9 cellular contexts compared by ENCODE assay signal in the genomic region with DNA sequence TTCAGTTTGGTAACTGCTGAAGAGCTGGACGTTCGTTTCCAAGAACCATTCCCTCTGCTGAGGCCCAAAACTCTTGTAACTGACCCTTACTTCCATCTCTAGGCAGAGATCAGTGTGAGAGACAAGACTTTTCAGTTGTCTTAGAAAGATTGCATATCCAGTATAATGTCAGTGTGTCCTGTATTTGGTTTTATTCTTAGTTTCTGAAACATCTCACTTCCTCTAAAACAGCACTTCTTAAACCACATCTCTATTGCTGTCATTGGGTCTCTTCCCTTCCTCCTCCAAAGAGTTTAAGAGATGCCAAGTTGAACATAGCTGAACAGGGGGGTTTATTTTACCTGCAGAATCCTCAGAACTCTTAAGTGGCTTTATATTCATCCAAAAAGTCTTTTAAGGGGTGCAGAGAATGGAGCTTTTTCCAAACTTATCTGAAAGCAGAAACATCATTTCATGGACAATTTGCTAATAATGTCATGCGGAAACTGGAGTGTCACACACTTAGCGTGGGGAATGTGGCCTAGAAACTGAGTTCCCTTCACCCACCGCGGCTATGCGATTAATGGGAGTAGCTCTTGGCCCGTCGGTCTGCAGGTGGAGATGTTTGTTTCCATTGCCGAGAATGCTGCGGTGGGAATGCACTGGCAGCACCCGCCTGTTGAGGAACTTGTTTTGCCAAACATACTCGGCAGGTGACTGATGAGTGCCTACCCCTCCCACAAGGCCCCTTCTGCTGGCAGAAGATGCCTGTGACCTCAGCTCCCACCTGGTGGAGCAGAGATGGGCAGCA.
DNase-seq lines count a peak whose midpoint lies in the region; ATAC-seq and TF ChIP-seq lines count a peak whose summit lies in the region.
"Had no signal": no experiment of that assay in that cellular context is flagged by ENCODE, and none has a peak within 500 bp of the region (broad histone marks: within the 10 kb centered on the region; RNA-seq: fewer than 3 reads in every experiment).

No MANE protein-coding gene starts in this region.

- H3K27ac Mint-ChIP-seq in activated CD8-positive, alpha-beta memory T cell treated with anti-CD3 and anti-CD28 coated beads, Interleukin-2, amount 10 ng/mL, durations not matched to agents 7 days and 5 days: no peak overlapping the region
- H3K27ac Mint-ChIP-seq: activated CD4-positive, alpha-beta T cell treated with anti-CD3 and anti-CD28 coated beads, Interleukin-2, amount 10 ng/mL, durations not matched to agents 24 days and 14 days had no signal

- H3K4me3 Mint-ChIP-seq in activated CD8-positive, alpha-beta memory T cell treated with anti-CD3 and anti-CD28 coated beads, Interleukin-2, amount 10 ng/mL, durations not matched to agents 7 days and 5 days: no peak overlapping the region
- H3K4me3 Mint-ChIP-seq: activated CD4-positive, alpha-beta T cell treated with anti-CD3 and anti-CD28 coated beads, Interleukin-2, amount 10 ng/mL, durations not matched to agents 24 days and 14 days had no signal

- H3K4me1 Mint-ChIP-seq in activated CD8-positive, alpha-beta memory T cell treated with anti-CD3 and anti-CD28 coated beads, Interleukin-2, amount 10 ng/mL, durations not matched to agents 7 days and 5 days: peaks cover 18% of the 10 kb centered on the region

- H3K9me3 Mint-ChIP-seq in activated CD8-positive, alpha-beta memory T cell treated with anti-CD3 and anti-CD28 coated beads, Interleukin-2, amount 10 ng/mL, durations not matched to agents 7 days and 5 days (ENCODE audit: low read depth): no peaks in the 10 kb centered on the region
- H3K9me3 Mint-ChIP-seq: activated CD4-positive, alpha-beta T cell treated with anti-CD3 and anti-CD28 coated beads, Interleukin-2, amount 10 ng/mL, durations not matched to agents 24 days and 14 days had no signal

- ATAC-seq in GM21360 (IDR thresholded peaks at IDR 0.05; ENCODE audit: unreplicated experiment) (peak; percentile 72), HG03159 (IDR thresholded peaks at IDR 0.05; ENCODE audit: unreplicated experiment) (peak; percentile 77)
- ATAC-seq in activated CD8-positive, alpha-beta memory T cell treated with anti-CD3 and anti-CD28 coated beads, Interleukin-2, amount 10 ng/mL, durations not matched to agents 7 days and 5 days: no peak

- in situ Hi-C loops in GM13976 (cut with MboI; ENCODE audit: low sequenced_read_pairs, unreplicated experiment): no loop called here

- H3K36me3 Mint-ChIP-seq in activated CD8-positive, alpha-beta memory T cell treated with anti-CD3 and anti-CD28 coated beads, Interleukin-2, amount 10 ng/mL, durations not matched to agents 7 days and 5 days: no peaks in the 10 kb centered on the region

- no peak for TF ChIP-seq CTCF in GM13976 (IDR thresholded peaks at IDR 0.05; ENCODE audit: borderline replicate concordance, control extremely low read depth, extremely low read depth, insufficient read depth, missing control alignments)

- DNase-seq in GM13976 (ENCODE audit: low spot score) (peak; percentile 77), GDM1 (lab: John Stamatoyannopoulos, UW) (no peak), NCI-H1694 treated with DMSO at 0.1 percent for 48 hours (lab: John Stamatoyannopoulos, UW) (no peak), NCI-H128 (lab: John Stamatoyannopoulos, UW; ENCODE audit: unreplicated experiment) (no peak)
- DNase-seq in activated CD8-positive, alpha-beta memory T cell treated with anti-CD3 and anti-CD28 coated beads, Interleukin-2, amount 10 ng/mL, durations not matched to agents 7 days and 5 days: peak; percentile 25
- no peak for DNase-seq in activated CD4-positive, CD25-positive, alpha-beta regulatory T cell (lab: John Stamatoyannopoulos, UW)
- DNase-seq: activated CD4-positive, alpha-beta T cell treated with anti-CD3 and anti-CD28 coated beads, Interleukin-2, amount 10 ng/mL, durations not matched to agents 24 days and 14 days had no signal

- peaks cover 8% of the 10 kb centered on the region for H3K27me3 Mint-ChIP-seq in activated CD8-positive, alpha-beta memory T cell treated with anti-CD3 and anti-CD28 coated beads, Interleukin-2, amount 10 ng/mL, durations not matched to agents 7 days and 5 days

- CTCF ChIA-PET in activated CD8-positive, alpha-beta memory T cell treated with anti-CD3 and anti-CD28 coated beads, Interleukin-2, amount 10 ng/mL, durations not matched to agents 7 days and 5 days (lab: Charles Lee): interaction anchor here (0.7 to 1.3 kb wide), 2 partner anchors 31 to 125 kb away, joined by 3 read pairs; no protein-coding TSS in a partner anchor

Comparison
In these comparisons a context has a peak if more than half of its experiments do, and no peak if none do; other contexts are left out.
1. DNase-seq: peak in GM13976 (single experiment) and activated CD8-positive, alpha-beta memory T cell treated with anti-CD3 and anti-CD28 coated beads, Interleukin-2, amount 10 ng/mL, durations not matched to agents 7 days and 5 days (single experiment); none in GDM1 (single experiment), activated CD4-positive, CD25-positive, alpha-beta regulatory T cell (0 of 4), NCI-H1694 treated with DMSO at 0.1 percent for 48 hours (single experiment) and NCI-H128 (single experiment).